ENCODE assay signal across 9 cellular contexts in the genomic region with DNA sequence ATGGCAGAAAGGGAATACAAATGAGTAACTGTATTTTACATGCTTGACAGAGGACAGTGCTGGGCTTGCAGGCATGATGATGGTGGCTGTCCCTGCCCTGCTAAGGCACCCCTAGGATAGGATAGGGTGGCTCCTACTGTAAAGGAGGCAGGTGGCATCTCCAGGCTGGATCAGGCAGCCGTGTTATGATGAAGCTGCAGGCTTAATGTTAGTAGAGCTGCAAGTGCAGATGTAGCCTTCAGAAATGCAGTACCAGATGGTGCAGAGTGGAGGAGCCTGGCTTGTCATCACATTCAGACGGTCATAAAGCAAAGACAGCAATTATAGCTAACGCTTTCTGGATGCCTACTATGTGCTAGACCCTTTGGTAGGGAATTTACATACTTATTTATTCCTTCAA.
"Had no signal": no experiment of that assay in that cellular context is flagged by ENCODE, and none has a peak within 500 bp of the region (broad histone marks: within the 10 kb centered on the region; RNA-seq: fewer than 3 reads in every experiment).

No MANE protein-coding gene starts in this region.

- H3K27ac ChIP-seq: parathyroid adenoma, stomach, thoracic aorta had no signal

- H3K4me3 Mint-ChIP-seq: activated CD4-positive, alpha-beta T cell treated with anti-CD3 and anti-CD28 coated beads, Interleukin-2, amount 10 ng/mL, durations not matched to agents 7 days and 5 days had no signal

- H3K4me1 ChIP-seq: parathyroid adenoma had no signal

- H3K4me3 ChIP-seq: stomach, thoracic aorta had no signal

- H3K79me2 ChIP-seq: parathyroid adenoma had no signal

- H3K4me1 Mint-ChIP-seq: activated CD4-positive, alpha-beta T cell treated with anti-CD3 and anti-CD28 coated beads, Interleukin-2, amount 10 ng/mL, durations not matched to agents 7 days and 5 days had no signal

- H3K9me3 ChIP-seq: stomach, thoracic aorta had no signal

- H3K36me3 ChIP-seq: stomach, thoracic aorta had no signal

- H3K9ac ChIP-seq: parathyroid adenoma had no signal

- H3K27ac Mint-ChIP-seq: activated CD4-positive, alpha-beta T cell treated with anti-CD3 and anti-CD28 coated beads, Interleukin-2, amount 10 ng/mL, durations not matched to agents 7 days and 5 days had no signal

- H2AFZ ChIP-seq: parathyroid adenoma had no signal

- DNase-seq: activated CD4-positive, alpha-beta T cell treated with anti-CD3 and anti-CD28 coated beads, Interleukin-2, amount 10 ng/mL, durations not matched to agents 7 days and 5 days; activated CD4-positive, CD25-positive, alpha-beta regulatory T cell; activated naive CD4-positive, alpha-beta T cell treated with anti-CD3 and anti-CD28 coated beads, Interleukin-2, amount 50 U/mL, for 16 hours; activated T-cell treated with anti-CD3 and anti-CD28 coated beads for 4 hours; erythroblast; kidney; stomach had no signal

- H3K9me3 Mint-ChIP-seq: activated CD4-positive, alpha-beta T cell treated with anti-CD3 and anti-CD28 coated beads, Interleukin-2, amount 10 ng/mL, durations not matched to agents 7 days and 5 days had no signal
